ENCODE assay signal across 24 cellular contexts in genomic region chr16:29170393-29171239, GRCh38.
A peak's percentile ranks its signal among the peaks of the same experiment; 100 is the strongest.
DNase-seq lines count a peak whose midpoint lies in the region; ATAC-seq and TF ChIP-seq lines count a peak whose summit lies in the region.
"Had no signal": no experiment of that assay in that cellular context is flagged by ENCODE, and none has a peak within 500 bp of the region (broad histone marks: within the 10 kb centered on the region; RNA-seq: fewer than 3 reads in every experiment).

No MANE protein-coding gene starts in this region.

- intact Hi-C loops in left cardiac atrium (cut with DNase I) (no loop called here), ovary (cut with DNase I) (no loop called here)

- H3K4me1 ChIP-seq in BE2C (peaks cover 17% of the 10 kb centered on the region), SJCRH30 (peaks cover 15% of the 10 kb centered on the region), ovary (ENCODE audit: insufficient read depth) (peaks cover 21% of the 10 kb centered on the region)
- H3K4me1 ChIP-seq: foreskin keratinocyte, thyroid gland had no signal

- no peak for TF ChIP-seq EP300 in ovary (IDR thresholded peaks at IDR 0.05)

- H3K27me3 ChIP-seq in BE2C = no peaks in the 10 kb centered on the region
- no peaks in the 10 kb centered on the region for H3K27me3 ChIP-seq in SJCRH30
- H3K27me3 ChIP-seq in ovary = no peaks in the 10 kb centered on the region
- H3K27me3 ChIP-seq: left lung, thyroid gland had no signal

- H3K27ac ChIP-seq in SJCRH30 (peak overlapping the region; percentile 71), ovary (peak overlapping the region; percentile 36 to 57)
- H3K27ac ChIP-seq: foreskin keratinocyte, left lung, thyroid gland had no signal

- no peak for TF ChIP-seq POLR2A in ovary (IDR thresholded peaks at IDR 0.05)

- no peak for TF ChIP-seq CTCF in BE2C (IDR thresholded peaks at IDR 0.05; ENCODE audit: low read depth, low read length)
- no peak for TF ChIP-seq CTCF in ovary (IDR thresholded peaks at IDR 0.05)

- H3K4me3 ChIP-seq in BE2C (ENCODE audit: low read depth, low read length) (no peak overlapping the region), SJCRH30 (no peak overlapping the region; the same call in 1 of the 2 replicates), ovary (no peak overlapping the region)
- H3K4me3 ChIP-seq: coronary artery, K562, left lung, thyroid gland had no signal

- ATAC-seq in left cardiac atrium = peak; percentile 17 to 40
- ATAC-seq: activated CD8-positive, alpha-beta T cell treated with anti-CD3 and anti-CD28 coated beads, Interleukin-2, amount 10 ng/mL, durations not matched to agents 7 days and 5 days; activated naive CD4-positive, alpha-beta T cell treated with anti-CD3 and anti-CD28 coated beads, Interleukin-2, amount 50 U/mL, for 72 hours; activated T-cell treated with anti-CD3 and anti-CD28 coated beads, Interleukin-2, amount 50 U/mL, for 4 hours; foreskin keratinocyte; K562; left lung; naive thymus-derived CD4-positive, alpha-beta T cell; stimulated activated memory B cell treated with anti-CD40 and anti-IgM and Interleukin-4, amounts not matched to agents 10 μg/mL and 1 μg/mL and 100 μg/mL, for 72 hours had no signal

- no peaks in the 10 kb centered on the region for H3K36me3 ChIP-seq in BE2C
- H3K36me3 ChIP-seq in SJCRH30 = no peaks in the 10 kb centered on the region
- H3K36me3 ChIP-seq in ovary = no peaks in the 10 kb centered on the region
- H3K36me3 ChIP-seq: thyroid gland had no signal

- no peaks in the 10 kb centered on the region for H3K9me3 ChIP-seq in BE2C
- H3K9me3 ChIP-seq in SJCRH30 (replicated peaks) = peaks cover 5% of the 10 kb centered on the region; the same call in 1 of the 2 replicates
- H3K9me3 ChIP-seq in ovary = no peaks in the 10 kb centered on the region
- H3K9me3 ChIP-seq: left lung, thyroid gland had no signal

- WGBS in ovary, 3 donors = 48 to 71% (median 67%) methylated on average over 22 of the region's 22 CpGs

- DNase-seq in BE2C = peak; percentile 66
- peak; percentile 79 to 83 for DNase-seq in SJCRH30
- DNase-seq in left cardiac atrium = no peak
- DNase-seq in ovary = peak in 2 of 5 donors; percentile 28 to 30
- no peak for DNase-seq in T-helper 9 cell
- DNase-seq in effector CD4-positive, alpha-beta T cell = no peak
- DNase-seq in germinal center (ENCODE audit: low spot score) = no peak
- DNase-seq in A172 (ENCODE audit: low spot score) = no peak
- DNase-seq: ACHN; activated B cell treated with CpG ODN at 0.5 μM for 24 hours; activated CD8-positive, alpha-beta T cell treated with anti-CD3 and anti-CD28 coated beads, Interleukin-2, amount 10 ng/mL, durations not matched to agents 7 days and 5 days; activated T-cell treated with anti-CD3 and anti-CD28 coated beads, Interleukin-2, amount 50 U/mL, for 4 hours; foreskin keratinocyte; left lung; MV-4-11; naive thymus-derived CD4-positive, alpha-beta T cell; NCI-H69; SHP77 treated with DMSO at 0.1 percent for 48 hours; T-helper 2 cell; thyroid gland had no signal

Comparison
In these comparisons a context has a peak if more than half of its experiments do, and no peak if none do; other contexts are left out.
1. DNase-seq: peak in BE2C (single experiment) and SJCRH30 (2 of 2); none in left cardiac atrium (single experiment), T-helper 9 cell (single experiment), effector CD4-positive, alpha-beta T cell (single experiment), germinal center (single experiment) and A172 (single experiment).